28 cellular contexts compared by ENCODE assay signal in genomic region chr13:46745062-46745461, GRCh38.
"Had no signal": no experiment of that assay in that cellular context is flagged by ENCODE, and none has a peak within 500 bp of the region (broad histone marks: within the 10 kb centered on the region; RNA-seq: fewer than 3 reads in every experiment).

No MANE protein-coding gene starts in this region.

- H3K27me3 ChIP-seq: ascending aorta, breast epithelium, cardiac muscle cell, colonic mucosa had no signal

- ATAC-seq: activated CD4-positive, alpha-beta T cell treated with anti-CD3 and anti-CD28 coated beads for 36 hours; activated naive CD4-positive, alpha-beta T cell treated with anti-CD3 and anti-CD28 coated beads, Interleukin-2, amount 50 U/mL, for 72 hours; activated T-cell treated with anti-CD3 and anti-CD28 coated beads, Interleukin-2, amount 50 U/mL, for 4 hours; activated T-helper 17 cell treated with anti-CD3 and anti-CD28 coated beads, Interleukin-2, amount 50 U/mL, for 72 hours; esophagus mucosa had no signal

- H3K27ac Mint-ChIP-seq: activated CD4-positive, alpha-beta memory T cell treated with anti-CD3 and anti-CD28 coated beads for 36 hours; activated CD4-positive, alpha-beta T cell treated with anti-CD3 and anti-CD28 coated beads for 36 hours; activated CD4-positive, alpha-beta T cell treated with anti-CD3 and anti-CD28 coated beads, Interleukin-2, amount 10 ng/mL, durations not matched to agents 24 days and 14 days; activated naive CD4-positive, alpha-beta T cell treated with anti-CD3 and anti-CD28 coated beads for 36 hours; activated naive CD8-positive, alpha-beta T cell treated with anti-CD3 and anti-CD28 coated beads, Interleukin-2, amount 10 ng/mL, durations not matched to agents 7 days and 5 days; activated T-helper 17 cell treated with anti-CD3 and anti-CD28 coated beads, Interleukin-2, amount 50 U/mL, for 72 hours; brain had no signal

- FAIRE-seq: endometrium, endothelial cell of umbilical vein, frontal cortex had no signal

- H3K9me3 Mint-ChIP-seq: activated CD4-positive, alpha-beta memory T cell treated with anti-CD3 and anti-CD28 coated beads for 36 hours; activated CD4-positive, alpha-beta T cell treated with anti-CD3 and anti-CD28 coated beads, Interleukin-2, amount 10 ng/mL, durations not matched to agents 24 days and 14 days; activated naive CD4-positive, alpha-beta T cell treated with anti-CD3 and anti-CD28 coated beads for 36 hours; activated naive CD4-positive, alpha-beta T cell treated with anti-CD3 and anti-CD28 coated beads, Interleukin-2, amount 50 U/mL, for 72 hours; activated naive CD8-positive, alpha-beta T cell treated with anti-CD3 and anti-CD28 coated beads, Interleukin-2, amount 10 ng/mL, durations not matched to agents 7 days and 5 days; activated T-cell treated with anti-CD3 and anti-CD28 coated beads, Interleukin-2, amount 50 U/mL, for 4 hours; activated T-helper 17 cell treated with anti-CD3 and anti-CD28 coated beads, Interleukin-2, amount 50 U/mL, for 72 hours; brain had no signal

- H3K4me1 ChIP-seq: ascending aorta, breast epithelium, colonic mucosa had no signal

- H3K9me3 ChIP-seq: ascending aorta, breast epithelium, colonic mucosa had no signal

- H3K4me1 Mint-ChIP-seq: activated naive CD8-positive, alpha-beta T cell treated with anti-CD3 and anti-CD28 coated beads, Interleukin-2, amount 10 ng/mL, durations not matched to agents 7 days and 5 days; activated T-helper 17 cell treated with anti-CD3 and anti-CD28 coated beads, Interleukin-2, amount 50 U/mL, for 72 hours; brain had no signal

- H3K27me3 Mint-ChIP-seq: activated CD4-positive, alpha-beta memory T cell treated with anti-CD3 and anti-CD28 coated beads for 36 hours; activated CD4-positive, alpha-beta T cell treated with anti-CD3 and anti-CD28 coated beads for 36 hours; activated CD4-positive, alpha-beta T cell treated with anti-CD3 and anti-CD28 coated beads, Interleukin-2, amount 10 ng/mL, durations not matched to agents 24 days and 14 days; activated naive CD8-positive, alpha-beta T cell treated with anti-CD3 and anti-CD28 coated beads, Interleukin-2, amount 10 ng/mL, durations not matched to agents 7 days and 5 days; activated T-helper 17 cell treated with anti-CD3 and anti-CD28 coated beads, Interleukin-2, amount 50 U/mL, for 72 hours; brain had no signal

- H3K4me3 ChIP-seq: ascending aorta, breast epithelium, cardiac muscle cell, colonic mucosa had no signal

- H3K4me3 Mint-ChIP-seq: activated CD4-positive, alpha-beta memory T cell treated with anti-CD3 and anti-CD28 coated beads for 36 hours; activated CD4-positive, alpha-beta T cell treated with anti-CD3 and anti-CD28 coated beads for 36 hours; activated CD4-positive, alpha-beta T cell treated with anti-CD3 and anti-CD28 coated beads, Interleukin-2, amount 10 ng/mL, durations not matched to agents 24 days and 14 days; activated naive CD4-positive, alpha-beta T cell treated with anti-CD3 and anti-CD28 coated beads for 36 hours; activated naive CD8-positive, alpha-beta T cell treated with anti-CD3 and anti-CD28 coated beads, Interleukin-2, amount 10 ng/mL, durations not matched to agents 7 days and 5 days; activated T-cell treated with anti-CD3 and anti-CD28 coated beads, Interleukin-2, amount 50 U/mL, for 4 hours; activated T-helper 17 cell treated with anti-CD3 and anti-CD28 coated beads, Interleukin-2, amount 50 U/mL, for 72 hours; brain had no signal

- H3K27ac ChIP-seq: ascending aorta, breast epithelium, cardiac muscle cell, colonic mucosa had no signal

- H3K36me3 ChIP-seq: cardiac muscle cell, colonic mucosa had no signal

- DNase-seq: activated CD4-positive, alpha-beta memory T cell treated with anti-CD3 and anti-CD28 coated beads for 36 hours; activated CD4-positive, alpha-beta T cell treated with anti-CD3 and anti-CD28 coated beads for 36 hours; activated CD4-positive, alpha-beta T cell treated with anti-CD3 and anti-CD28 coated beads, Interleukin-2, amount 10 ng/mL, durations not matched to agents 24 days and 14 days; activated CD4-positive, CD25-positive, alpha-beta regulatory T cell; activated CD4-positive, CD25-positive, alpha-beta regulatory T cell treated with anti-CD3 and anti-CD28 coated beads, Interleukin-2, amount 50 U/mL, for 72 hours; activated CD8-positive, alpha-beta memory T cell treated with anti-CD3 and anti-CD28 coated beads for 24 hours; activated effector memory CD4-positive, alpha-beta T cell treated with Interleukin-2 at 50 U/mL for 16 hours; activated gamma-delta T cell treated with Interleukin-2 at 50 U/mL for 16 hours; activated naive CD4-positive, alpha-beta T cell treated with anti-CD3 and anti-CD28 coated beads for 36 hours; activated naive CD8-positive, alpha-beta T cell treated with anti-CD3 and anti-CD28 coated beads, Interleukin-2, amount 10 ng/mL, durations not matched to agents 7 days and 5 days; activated T-cell treated with anti-CD3 and anti-CD28 coated beads, Interleukin-2, amount 50 U/mL, for 4 hours; central memory CD4-positive, alpha-beta T cell; cerebellar nuclear complex; colonic mucosa; effector CD8-positive, alpha-beta T cell; foreskin fibroblast; head of caudate nucleus; T-helper 2 cell had no signal
